19 cellular contexts compared by ENCODE assay signal in the genomic region with DNA sequence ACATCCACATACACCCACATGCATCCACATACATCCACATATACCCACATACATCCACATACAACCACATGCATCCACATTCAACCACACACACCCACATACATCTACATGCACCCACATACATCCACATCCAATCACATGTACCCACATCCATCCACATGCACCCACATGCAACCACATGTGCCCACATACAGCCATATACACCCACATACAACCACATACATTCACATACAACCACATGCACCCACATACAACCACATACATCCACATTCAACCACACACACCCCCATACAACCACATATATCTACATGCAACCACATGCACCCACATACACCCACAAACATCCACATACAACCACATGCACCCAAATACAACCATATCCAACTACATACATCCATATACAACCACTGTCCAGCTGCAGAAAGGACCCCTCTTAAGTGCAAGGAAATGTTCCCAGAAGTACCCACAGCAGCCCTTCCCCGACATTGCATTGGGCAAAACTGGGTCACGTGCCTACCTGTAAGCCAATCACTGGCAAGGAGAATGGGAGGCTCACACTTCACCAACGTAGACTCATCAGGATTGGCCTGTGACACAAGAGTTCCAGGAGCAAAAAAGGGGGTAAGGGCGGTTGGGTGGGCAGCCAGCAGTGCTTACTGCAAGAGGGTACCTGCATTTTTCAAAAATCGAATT. TPM values are rescaled to one million over a fixed set of nuclear protein-coding genes. Genes with fewer than 3 reads are reported as not detected.
DNase-seq lines count a peak whose midpoint lies in the region; ATAC-seq, FAIRE-seq and TF ChIP-seq lines count a peak whose summit lies in the region.
"Had no signal": no experiment of that assay in that cellular context is flagged by ENCODE, and none has a peak within 500 bp of the region (broad histone marks: within the 10 kb centered on the region; RNA-seq: fewer than 3 reads in every experiment).

No MANE protein-coding gene starts in this region.

- H3K4ac ChIP-seq in H1 (replicated peaks; ENCODE audit: insufficient read length, low read depth, low read length) (peak overlapping the region; percentile 47), trophoblast cell (ENCODE audit: low read depth, low read length) (no peak overlapping the region)

- no peak overlapping the region for H3K4me2 ChIP-seq in H1 (ENCODE audit: insufficient read depth in 1 of 2, low read depth in 2 of 2, low read length in 2 of 2)
- H3K4me2 ChIP-seq in trophoblast cell (ENCODE audit: low read length) = no peak overlapping the region
- H3K4me2 ChIP-seq: GM23338 had no signal

- no peak overlapping the region for H3K56ac ChIP-seq in H1 (replicated peaks; ENCODE audit: insufficient read length, low read depth, low read length)

- H3K79me2 ChIP-seq in H1 (ENCODE audit: control insufficient read depth in 1 of 2, insufficient read depth in 2 of 2, low read length in 2 of 2) (no peaks in the 10 kb centered on the region), trophoblast cell (ENCODE audit: control insufficient read depth, insufficient read depth, low read length, poor library complexity) (no peaks in the 10 kb centered on the region)

- WGBS in H1 (ENCODE audit: extremely low coverage in 1 of 2, insufficient coverage in 1 of 2, insufficient read length in 1 of 2, insufficient replicate concordance in 2 of 2, low coverage in 1 of 2, low lambda C conversion rate in 2 of 2, missing lambda C conversion rate in 1 of 2), 2 experiments = 86% methylated on average over 5 of the region's 5 CpGs; no CpG with 5 or more reads in 1 of the 2 experiments
- no CpG with 5 or more reads among the region's 5 CpGs for WGBS in trophoblast cell (ENCODE audit: extremely low coverage, insufficient coverage, insufficient read length)

- H3K79me1 ChIP-seq in H1 (ENCODE audit: low read depth, low read length) (no peaks in the 10 kb centered on the region), trophoblast cell (ENCODE audit: low read length) (no peaks in the 10 kb centered on the region)

- TF ChIP-seq RAD21 in H1 (IDR thresholded peaks at IDR 0.05 in 1 of 2, conservative IDR thresholded peaks at IDR 0.05 in 1 of 2; ENCODE audit: low read depth in 2 of 2, low read length in 2 of 2) = no peak

- no peak overlapping the region for H3K18ac ChIP-seq in H1 (ENCODE audit: extremely low read depth, low read length)
- H3K18ac ChIP-seq in trophoblast cell (ENCODE audit: low read length) = no peak overlapping the region

- H3K27me3 Mint-ChIP-seq in WTC11 (ENCODE audit: low read depth) = no peaks in the 10 kb centered on the region

- no peak overlapping the region for H4K5ac ChIP-seq in H1 (ENCODE audit: insufficient read length, low read depth, low read length)

- H4K91ac ChIP-seq in H1 (replicated peaks; ENCODE audit: insufficient read length, low read length) (no peak overlapping the region), trophoblast cell (ENCODE audit: low read depth, low read length) (no peak overlapping the region)

- no peak overlapping the region for H3K27ac Mint-ChIP-seq in WTC11
- H3K27ac Mint-ChIP-seq: CD4-positive, alpha-beta T cell; GM23338 had no signal

- H2BK5ac ChIP-seq in H1 (ENCODE audit: low read depth, low read length) = no peak overlapping the region
- no peak overlapping the region for H2BK5ac ChIP-seq in trophoblast cell (ENCODE audit: low read depth, low read length, poor library complexity)

- H3K27me3 ChIP-seq in H1 (replicated peaks in 1 of 4; ENCODE audit: control insufficient read depth in 3 of 4, extremely low read depth in 1 of 4, insufficient read depth in 3 of 4, low read length in 3 of 4) (no peaks in the 10 kb centered on the region), trophoblast cell (ENCODE audit: insufficient read depth, low read length) (no peaks in the 10 kb centered on the region)

- H2BK12ac ChIP-seq in H1 (ENCODE audit: low read depth, low read length) = no peak overlapping the region
- H2BK12ac ChIP-seq in trophoblast cell (ENCODE audit: low read length) = no peak overlapping the region

- peak; percentile 95 for FAIRE-seq in HTR-8/SVneo (lab: Jason Lieb, UNC)
- no peak for FAIRE-seq in H1 (lab: Jason Lieb, UNC)
- FAIRE-seq: A204.1, D721Med, G401.6, GM12892 had no signal

- no peak overlapping the region for H4K12ac ChIP-seq in trophoblast cell (ENCODE audit: low read depth, low read length)

- no peak overlapping the region for H3K27ac ChIP-seq in H1 (ENCODE audit: low read depth, low read length)
- no peak overlapping the region for H3K27ac ChIP-seq in trophoblast cell (ENCODE audit: low read depth, low read length)
- H3K27ac ChIP-seq: C4-2B had no signal

- no peaks in the 10 kb centered on the region for H3K36me3 Mint-ChIP-seq in WTC11

- H3K9me3 Mint-ChIP-seq in WTC11 = peaks cover 7% of the 10 kb centered on the region
- H3K9me3 Mint-ChIP-seq: CD4-positive, alpha-beta T cell; GM23338 had no signal

- H3K23ac ChIP-seq in H1 (ENCODE audit: insufficient read length) (no peak overlapping the region), trophoblast cell (ENCODE audit: low read length) (peak overlapping the region; percentile 62)

- no peak for TF ChIP-seq EP300 in H1 (IDR thresholded peaks at IDR 0.05; ENCODE audit: borderline replicate concordance in 1 of 2, low read depth in 2 of 2, low read length in 2 of 2)

- H3K9ac ChIP-seq in H1 (replicated peaks in 1 of 4; ENCODE audit: extremely low read depth in 1 of 4, low read depth in 3 of 4, low read length in 3 of 4) (no peak overlapping the region), trophoblast cell (ENCODE audit: low read length) (no peak overlapping the region)

- no peaks in the 10 kb centered on the region for H3K4me1 Mint-ChIP-seq in WTC11
- H3K4me1 Mint-ChIP-seq: GM23338 had no signal

- no peak overlapping the region for H3K4me3 ChIP-seq in H1 (ENCODE audit: extremely low read depth in 1 of 4, insufficient read depth in 2 of 4, low read depth in 3 of 4, low read length in 4 of 4)
- H3K4me3 ChIP-seq in trophoblast cell (ENCODE audit: low read depth, low read length) = no peak overlapping the region
- H3K4me3 ChIP-seq: GM23338 had no signal

- H3K9me3 ChIP-seq in H1 (ENCODE audit: insufficient read depth in 2 of 2, low read depth in 1 of 2, low read length in 1 of 2) (no peaks in the 10 kb centered on the region), trophoblast cell (ENCODE audit: insufficient read depth, low read depth, low read length) (peaks cover 2% of the 10 kb centered on the region)
- H3K9me3 ChIP-seq: Caco-2 had no signal

- H2BK20ac ChIP-seq in H1 (ENCODE audit: low read length) = peak overlapping the region; percentile 23; the same call in 1 of the 2 replicates

- H4K8ac ChIP-seq in H1 (ENCODE audit: extremely low read depth, insufficient read depth, low read length) (no peak overlapping the region), trophoblast cell (ENCODE audit: low read depth, low read length) (no peak overlapping the region)

- no peak overlapping the region for H3K4me3 Mint-ChIP-seq in WTC11
- H3K4me3 Mint-ChIP-seq: CD4-positive, alpha-beta T cell; GM23338 had no signal

- H2AK5ac ChIP-seq in H1 (ENCODE audit: low read depth, low read length) (no peak overlapping the region; the same call in 1 of the 2 replicates), trophoblast cell (ENCODE audit: low read length) (no peak overlapping the region)

- DNase-seq in HTR-8/SVneo (ENCODE audit: insufficient read length, low spot score) = no peak
- DNase-seq in WTC11 (ENCODE audit: low spot score) = no peak
- DNase-seq in H1 (ENCODE audit: low read depth in 1 of 2, low spot score in 2 of 2) = no peak
- DNase-seq in trophoblast cell = no peak
- DNase-seq in medulla oblongata (ENCODE audit: extremely low spot score) = no peak
- DNase-seq in stimulated activated CD4-positive, alpha-beta T cell treated with anti-CD3 and anti-CD28 coated beads, Interleukin-12 subunit alpha, Interleukin-12 subunit beta, amount 100 ng/mL, for 4 hours = no peak
- DNase-seq: ACHN; Caco-2; CD4-positive, alpha-beta T cell; H7; KBM-7 had no signal

- no peak for TF ChIP-seq POLR2A in H1 (IDR thresholded peaks at IDR 0.05; ENCODE audit: control extremely low read depth in 1 of 2, low read depth in 2 of 2, low read length in 2 of 2)

- ATAC-seq in WTC11 (no peak), HG02885 (IDR thresholded peaks at IDR 0.05; ENCODE audit: poor library complexity, unreplicated experiment) (no peak)
- ATAC-seq: GM23338, HCT116 had no signal

- TF ChIP-seq CTCF in WTC11 (IDR thresholded peaks at IDR 0.05) = no peak
- TF ChIP-seq CTCF in H1 (IDR thresholded peaks at IDR 0.05; ENCODE audit: control extremely low read depth in 1 of 3, insufficient read depth in 1 of 3, low read depth in 1 of 3, low read length in 3 of 3) = no peak

- POLR2A ChIA-PET in WTC11 (lab: Charles Lee) = no interaction called here
- POLR2A ChIA-PET in H1 (lab: Charles Lee; ENCODE audit: partially characterized antibody) = no interaction called here

- peaks cover 0 to 3% of the 10 kb centered on the region in 2 experiments for H4K20me1 ChIP-seq in H1 (replicated peaks in 1 of 2; ENCODE audit: control insufficient read depth in 1 of 2, insufficient read depth in 2 of 2, low read length in 2 of 2)

- H2BK15ac ChIP-seq in H1 (ENCODE audit: low read length) = no peak overlapping the region

- H2BK120ac ChIP-seq in H1 (replicated peaks; ENCODE audit: low read depth, low read length) (no peak overlapping the region), trophoblast cell (ENCODE audit: insufficient read depth, low read length, poor library complexity) (no peak overlapping the region)

- H3K14ac ChIP-seq in H1 (ENCODE audit: insufficient read length) (no peak overlapping the region), trophoblast cell (ENCODE audit: low read length) (no peak overlapping the region)

- peaks cover 4% of the 10 kb centered on the region; the same call in 1 of the 2 replicates for H3K23me2 ChIP-seq in H1 (ENCODE audit: low read depth, low read length)

- CTCF ChIA-PET in WTC11 (lab: Charles Lee) (no interaction called here), H1 (lab: Charles Lee; ENCODE audit: partially characterized antibody) (no interaction called here)

- H2AFZ ChIP-seq in H1 (ENCODE audit: low read length) = no peak overlapping the region
- no peak overlapping the region for H2AFZ ChIP-seq in trophoblast cell (ENCODE audit: insufficient read depth, low read length, poor library complexity)

- H3K36me3 ChIP-seq in H1 (ENCODE audit: control insufficient read depth in 2 of 4, insufficient read depth in 4 of 4, low read length in 3 of 4) (no peaks in the 10 kb centered on the region), trophoblast cell (ENCODE audit: control insufficient read depth in 1 of 2, insufficient read depth in 2 of 2, low read length in 2 of 2) (no peaks in the 10 kb centered on the region)

- H3K4me1 ChIP-seq in H1 (replicated peaks in 1 of 4; ENCODE audit: control insufficient read depth in 3 of 4, insufficient read depth in 4 of 4, low read length in 3 of 4) = no peaks in the 10 kb centered on the region
- no peaks in the 10 kb centered on the region for H3K4me1 ChIP-seq in trophoblast cell (ENCODE audit: control insufficient read depth in 1 of 2, insufficient read depth in 2 of 2, low read length in 2 of 2)
- H3K4me1 ChIP-seq: Caco-2 had no signal

RNA-seq across cellular contexts. Expression of gene CALB2, which starts 18.1 kb away (rescaled TPM):
- 1.6 to 2.6 TPM (median 2.5 TPM) in 3 replicates for total RNA-seq in WTC11 (2021)
- total RNA-seq in H1 (2021; fragmentation: NEBNext Ultra II Directional; extraction: Animal tissue kit (Norgen Biotek cat#: 25700)) = 1.9 and 2.7 TPM in 2 replicates
- 2.6 and 3.3 TPM in 2 replicates for polyA plus RNA-seq in H1 (2011; rRNA removed)
- polyA plus RNA-seq in H1 (2011; cell fraction: cytosol; rRNA removed) = 2.9 TPM
- polyA plus RNA-seq in H1 (2011; cell fraction: nucleus; rRNA removed) = 2.2 TPM
- polyA plus RNA-seq in H1 (2012, experiment 1 of 2) = 2.5 to 3.9 TPM (median 3.6 TPM) in 4 replicates
- polyA plus RNA-seq in H1 (2012, experiment 2 of 2) = 3.7 TPM
- polyA plus RNA-seq in H1 (2013, experiment 1 of 2) = 3.5 TPM
- 2.7 TPM for polyA plus RNA-seq in H1 (2013, experiment 2 of 2)
- polyA minus RNA-seq in H1 (2011; rRNA and poly(A)+ RNA removed) = 2.3 and 2.5 TPM in 2 replicates
- polyA minus RNA-seq in H1 (2011; cell fraction: cytosol; rRNA and poly(A)+ RNA removed) = not detected
- 0.50 TPM for polyA minus RNA-seq in H1 (2011; cell fraction: nucleus; rRNA and poly(A)+ RNA removed)
- 27.9 and 30.2 TPM in 2 replicates for polyA plus RNA-seq in trophoblast cell (2013)
- total RNA-seq: Caco-2; CD4-positive, alpha-beta T cell had no signal
